19 cellular contexts compared by ENCODE assay signal in the genomic region with DNA sequence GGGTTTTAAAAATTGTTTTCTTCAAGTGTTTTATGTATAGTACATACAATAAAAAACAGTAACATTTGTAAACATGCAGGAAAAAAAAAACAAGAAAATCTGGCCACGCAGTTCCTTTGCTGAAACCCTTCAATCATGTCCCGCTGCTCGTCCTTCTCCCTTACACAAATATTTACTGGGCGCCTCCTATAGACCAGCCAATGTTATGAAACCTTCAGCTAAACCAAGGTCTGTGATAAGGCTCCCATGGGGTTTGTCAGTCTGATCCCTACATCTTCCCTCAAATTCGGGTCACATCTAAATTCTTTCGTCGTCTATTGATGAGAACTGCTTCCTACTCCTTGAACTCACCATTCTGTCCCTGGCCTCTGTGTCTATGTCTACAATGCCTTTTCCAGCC.
DNase-seq lines count a peak whose midpoint lies in the region; ATAC-seq and TF ChIP-seq lines count a peak whose summit lies in the region.
"Had no signal": no experiment of that assay in that cellular context is flagged by ENCODE, and none has a peak within 500 bp of the region (broad histone marks: within the 10 kb centered on the region; RNA-seq: fewer than 3 reads in every experiment).

No MANE protein-coding gene starts in this region.

- WGBS in endodermal cell (ENCODE audit: insufficient coverage in 1 of 2, insufficient read length in 1 of 2), 2 experiments = 92% methylated on average over 6 to 7 of the region's 7 CpGs

- H3K27me3 ChIP-seq in GM23338 (ENCODE audit: insufficient read depth) (no peaks in the 10 kb centered on the region), endodermal cell (ENCODE audit: control insufficient read depth, insufficient read depth, low read length, poor library complexity, severe bottlenecking) (no peaks in the 10 kb centered on the region)
- H3K27me3 ChIP-seq: BLaER1 had no signal

- H3K79me2 ChIP-seq in GM23338 (replicated peaks; ENCODE audit: insufficient read depth) (no peaks in the 10 kb centered on the region), OCI-LY7 (ENCODE audit: insufficient read depth, low read depth, low read length) (no peaks in the 10 kb centered on the region)

- no peaks in the 10 kb centered on the region for H3K4me1 Mint-ChIP-seq in GM23338
- no peaks in the 10 kb centered on the region for H3K4me1 Mint-ChIP-seq in T-helper 17 cell
- H3K4me1 Mint-ChIP-seq in endodermal cell = no peaks in the 10 kb centered on the region
- H3K4me1 Mint-ChIP-seq: CD8-positive, alpha-beta memory T cell had no signal

- no TSS peak for BruUV-seq in OCI-LY7 (replicated peaks; lab: Mats Ljungman, UMichigan)

- H3K27ac Mint-ChIP-seq in GM23338 (no peak overlapping the region), T-helper 17 cell (peak overlapping the region; percentile 32), endodermal cell (no peak overlapping the region)
- H3K27ac Mint-ChIP-seq: CD4-positive, CD25-positive, alpha-beta regulatory T cell; CD8-positive, alpha-beta memory T cell; IgD-negative memory B cell had no signal

- H3K4me3 ChIP-seq in GM23338 (no peak overlapping the region), endodermal cell (ENCODE audit: low read length) (no peak overlapping the region), OCI-LY7 (ENCODE audit: low read depth, low read length, poor library complexity, severe bottlenecking) (no peak overlapping the region)
- H3K4me3 ChIP-seq: BLaER1 had no signal

- no peaks in the 10 kb centered on the region for H3K9me3 ChIP-seq in T-helper 17 cell (ENCODE audit: control insufficient read depth, low read length, poor library complexity, severe bottlenecking)
- peaks cover 7% of the 10 kb centered on the region for H3K9me3 ChIP-seq in endodermal cell (ENCODE audit: control insufficient read depth, low read length)
- H3K9me3 ChIP-seq in OCI-LY7 (ENCODE audit: low read length) = no peaks in the 10 kb centered on the region

- CTCF ChIA-PET in OCI-LY7 (lab: Charles Lee; ENCODE audit: unreplicated experiment) = no interaction called here

- POLR2A ChIA-PET in OCI-LY7 (lab: Charles Lee) = interaction anchor here (0.7 kb wide), 1 partner anchor 315 kb away, joined by 3 read pairs; no protein-coding TSS in a partner anchor

- TF ChIP-seq CTCF in GM23338 (conservative IDR thresholded peaks at IDR 0.05; ENCODE audit: low read depth in 2 of 2) (peak; percentile 36), endodermal cell (conservative IDR thresholded peaks at IDR 0.05) (peak; percentile 36), OCI-LY7 (conservative IDR thresholded peaks at IDR 0.05; ENCODE audit: low read length) (no peak)

- H3K4me3 Mint-ChIP-seq in GM23338 = no peak overlapping the region
- no peak overlapping the region for H3K4me3 Mint-ChIP-seq in T-helper 17 cell
- H3K4me3 Mint-ChIP-seq in endodermal cell = no peak overlapping the region
- H3K4me3 Mint-ChIP-seq: CD4-positive, CD25-positive, alpha-beta regulatory T cell; CD8-positive, alpha-beta memory T cell; IgD-negative memory B cell had no signal

- peak; percentile 60 for ATAC-seq in GM23338
- no peak for ATAC-seq in T-helper 17 cell
- ATAC-seq in GM21515 (IDR thresholded peaks at IDR 0.05; ENCODE audit: unreplicated experiment) = no peak

- no peaks in the 10 kb centered on the region for H3K27me3 Mint-ChIP-seq in GM23338 (ENCODE audit: insufficient read depth, low read depth, poor library complexity)
- H3K27me3 Mint-ChIP-seq in T-helper 17 cell = no peaks in the 10 kb centered on the region
- H3K27me3 Mint-ChIP-seq in endodermal cell (ENCODE audit: insufficient read depth) = no peaks in the 10 kb centered on the region
- H3K27me3 Mint-ChIP-seq: CD4-positive, CD25-positive, alpha-beta regulatory T cell; CD8-positive, alpha-beta memory T cell; IgD-negative memory B cell had no signal

- no peaks in the 10 kb centered on the region; the same call in 1 of the 2 replicates for H4K20me1 ChIP-seq in GM23338 (replicated peaks; ENCODE audit: insufficient read depth)
- H4K20me1 ChIP-seq in OCI-LY7 (ENCODE audit: insufficient read depth, low read length) = no peaks in the 10 kb centered on the region
- H4K20me1 ChIP-seq: BLaER1 had no signal

- no peak overlapping the region for H3K9ac ChIP-seq in endodermal cell (ENCODE audit: extremely low read depth, low read length, poor library complexity, severe bottlenecking)
- H3K9ac ChIP-seq: BLaER1 had no signal

- H3K27ac ChIP-seq in GM23338 (ENCODE audit: low read depth) (no peak overlapping the region), endodermal cell (ENCODE audit: low read depth, low read length) (no peak overlapping the region), OCI-LY7 (ENCODE audit: low read depth, low read length, poor library complexity, severe bottlenecking) (no peak overlapping the region)
- H3K27ac ChIP-seq: BLaER1 had no signal

- H3K4me2 ChIP-seq in GM23338 = no peak overlapping the region
- no peak overlapping the region for H3K4me2 ChIP-seq in OCI-LY7 (ENCODE audit: low read length)
- H3K4me2 ChIP-seq: BLaER1 had no signal

- no peaks in the 10 kb centered on the region for H3K9me3 Mint-ChIP-seq in GM23338
- peaks cover 9% of the 10 kb centered on the region for H3K9me3 Mint-ChIP-seq in endodermal cell

- H3K9me2 ChIP-seq in GM23338 (ENCODE audit: insufficient read depth) (peaks cover 4% of the 10 kb centered on the region; the same call in 1 of the 2 replicates), OCI-LY7 (ENCODE audit: insufficient read depth, low read length) (no peaks in the 10 kb centered on the region)

- H2AFZ ChIP-seq in GM23338 (no peak overlapping the region), OCI-LY7 (ENCODE audit: low read length) (no peak overlapping the region)

- no peaks in the 10 kb centered on the region for H3F3A ChIP-seq in GM23338 (replicated peaks; ENCODE audit: low read depth)

- intact Hi-C loops in OCI-LY7 (cut with micrococcal nuclease; ENCODE audit: unreplicated experiment) = no loop called here

- H3K36me3 Mint-ChIP-seq in GM23338 (ENCODE audit: low read depth) = no peaks in the 10 kb centered on the region
- peaks cover 7% of the 10 kb centered on the region for H3K36me3 Mint-ChIP-seq in T-helper 17 cell (ENCODE audit: low read depth)
- no peaks in the 10 kb centered on the region for H3K36me3 Mint-ChIP-seq in endodermal cell (ENCODE audit: low read depth)

- H3K4me1 ChIP-seq in GM23338 (ENCODE audit: insufficient read depth) = no peaks in the 10 kb centered on the region
- no peaks in the 10 kb centered on the region for H3K4me1 ChIP-seq in endodermal cell (ENCODE audit: control insufficient read depth, insufficient read depth, low read length)
- H3K4me1 ChIP-seq in OCI-LY7 (ENCODE audit: insufficient read depth, low read length, poor library complexity, severe bottlenecking) = no peaks in the 10 kb centered on the region
- H3K4me1 ChIP-seq: BLaER1 had no signal

- H3K36me3 ChIP-seq in GM23338 (ENCODE audit: insufficient read depth) (no peaks in the 10 kb centered on the region), endodermal cell (ENCODE audit: control insufficient read depth, insufficient read depth, low read length) (no peaks in the 10 kb centered on the region), OCI-LY7 (ENCODE audit: insufficient read depth, low read length) (no peaks in the 10 kb centered on the region)

- DNase-seq in NCI-H748 (lab: John Stamatoyannopoulos, UW; ENCODE audit: unreplicated experiment) = peak; percentile 4
- no peak for DNase-seq in NCI-H748 treated with DMSO at 0.1 percent for 48 hours (lab: John Stamatoyannopoulos, UW)
- peak; percentile 17 for DNase-seq in GM23338 (ENCODE audit: low spot score)
- no peak for DNase-seq in T-helper 17 cell
- no peak for DNase-seq in endodermal cell
- DNase-seq in RKO (ENCODE audit: low spot score) = no peak
- no peak for DNase-seq in OCI-LY7 (ENCODE audit: low spot score)
- DNase-seq: 8988T; CD4-positive, CD25-positive, alpha-beta regulatory T cell; CD8-positive, alpha-beta memory T cell; COR-L47; DMS 273 treated with DMSO at 0.1 percent for 48 hours; DMS79; GDM1; HCEC 1CT; KG1 had no signal

Comparison
In these comparisons a context has a peak if more than half of its experiments do, and no peak if none do; other contexts are left out.
1. DNase-seq: peak in NCI-H748 (single experiment) and GM23338 (single experiment); none in NCI-H748 treated with DMSO at 0.1 percent for 48 hours (single experiment), T-helper 17 cell (0 of 3), endodermal cell (single experiment), RKO (single experiment) and OCI-LY7 (single experiment).